In the genomic region with DNA sequence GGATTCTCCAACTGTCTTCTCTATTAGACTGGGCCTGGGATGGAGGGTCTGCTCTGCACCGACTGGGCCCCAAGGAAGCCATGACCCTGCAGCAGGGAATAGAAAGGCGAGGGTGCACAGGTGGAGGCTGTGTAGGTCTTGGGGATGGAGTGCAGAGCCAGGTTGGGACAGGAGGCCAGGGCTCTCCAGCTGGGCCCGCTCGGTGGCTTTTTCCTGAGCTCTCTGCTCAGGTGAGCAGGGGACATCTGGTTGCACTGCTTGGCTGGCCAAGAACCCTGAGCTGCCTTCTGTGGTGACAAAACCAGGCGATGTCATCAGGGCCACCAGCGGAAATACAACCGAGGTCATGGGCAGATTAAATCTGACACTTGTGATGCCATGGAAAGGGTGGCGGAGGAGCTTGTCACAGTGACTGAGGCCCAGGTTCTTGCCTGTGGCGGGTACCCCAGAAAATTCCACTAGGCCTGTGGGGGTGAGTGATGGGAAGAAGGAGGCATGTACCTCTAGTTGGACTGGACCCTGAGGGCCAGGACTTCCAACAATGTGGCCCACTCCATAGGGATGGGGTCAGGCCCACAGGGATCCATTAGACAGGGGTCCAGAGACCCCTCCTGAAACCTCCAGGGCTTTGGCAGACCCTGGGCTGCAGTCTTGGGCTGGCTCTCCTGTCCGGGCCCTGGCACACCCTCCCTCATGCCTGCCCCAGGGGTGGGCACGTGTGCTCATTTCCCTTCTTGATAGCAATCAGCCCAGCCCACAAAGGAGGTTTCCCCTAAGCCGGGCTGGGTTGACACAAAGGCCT, we compare ENCODE assay signal across 1 cellular context.
TF ChIP-seq lines count a peak whose summit lies in the region.

No MANE protein-coding gene starts in this region.

TF ChIP-seq in HepG2, 621 proteins besides CTCF, POLR2A, EP300 and RAD21:
- TF ChIP-seq ZNF672 (CRISPR knock-in tag; IDR thresholded peaks at IDR 0.05) (no peak), ZNF570 (CRISPR knock-in tag; IDR thresholded peaks at IDR 0.05; ENCODE audit: borderline replicate concordance) (no peak), ZNF432 (CRISPR knock-in tag; IDR thresholded peaks at IDR 0.05; ENCODE audit: borderline replicate concordance) (no peak), ZNF263 (CRISPR knock-in tag; IDR thresholded peaks at IDR 0.05) (no peak), RBM39 (IDR thresholded peaks at IDR 0.05; ENCODE audit: low read depth, low read length, poor library complexity, severe bottlenecking) (no peak), ZNF790 (CRISPR knock-in tag; IDR thresholded peaks at IDR 0.05; ENCODE audit: borderline replicate concordance) (no peak), ZNF251 (CRISPR knock-in tag; IDR thresholded peaks at IDR 0.05) (no peak), BHLHE40 (IDR thresholded peaks at IDR 0.05; ENCODE audit: low read length) (no peak), RERE (CRISPR knock-in tag; IDR thresholded peaks at IDR 0.05; ENCODE audit: low read depth) (no peak), ZNF652 (CRISPR knock-in tag; IDR thresholded peaks at IDR 0.05; ENCODE audit: borderline replicate concordance, low read depth) (no peak)
